In genomic region chr13:37870489-37870845, GRCh38 we compare ENCODE assay signal across 12 cellular contexts. TPM values are rescaled to one million over a fixed set of nuclear protein-coding genes. Genes with fewer than 3 reads are reported as not detected.
DNase-seq lines count a peak whose midpoint lies in the region; ATAC-seq, FAIRE-seq and TF ChIP-seq lines count a peak whose summit lies in the region.
"Had no signal": no experiment of that assay in that cellular context is flagged by ENCODE, and none has a peak within 500 bp of the region (broad histone marks: within the 10 kb centered on the region; RNA-seq: fewer than 3 reads in every experiment).

No MANE protein-coding gene starts in this region.

- FAIRE-seq in H54 (lab: Jason Lieb, UNC), result no peak
- FAIRE-seq: TTC549 had no signal

- no peaks in the 10 kb centered on the region for H3F3A ChIP-seq in neural cell (ENCODE audit: insufficient read depth, low read length, poor library complexity, severe bottlenecking)
- no peaks in the 10 kb centered on the region for H3F3A ChIP-seq in MM.1S (ENCODE audit: insufficient read depth, low read length)

- TF ChIP-seq CTCF in heart left ventricle (IDR thresholded peaks at IDR 0.05) (peak in 1 of 12 donors; percentile 0), neural cell (IDR thresholded peaks at IDR 0.05; ENCODE audit: poor library complexity, severe bottlenecking) (no peak), MM.1S (IDR thresholded peaks at IDR 0.05; ENCODE audit: low read length) (no peak)

- H3K79me2 ChIP-seq in neural cell (replicated peaks; ENCODE audit: insufficient read depth, low read length) (peaks cover 31% of the 10 kb centered on the region), MM.1S (ENCODE audit: low read length) (no peaks in the 10 kb centered on the region)

- intact Hi-C loops in heart left ventricle (cut with DNase I) (loop anchor here in 3 of 10 donors (5.0 to 10.0 kb wide), 2 partner anchors 64 to 352 kb away; no protein-coding TSS in a partner anchor), left cardiac atrium (cut with DNase I) (loop anchor here in 1 of 2 donors (10.0 kb wide), 1 partner anchor 664 kb away; no protein-coding TSS in a partner anchor), aorta (cut with DNase I) (no loop called here)

- no peaks in the 10 kb centered on the region for H3K9me3 ChIP-seq in heart left ventricle
- no peaks in the 10 kb centered on the region for H3K9me3 ChIP-seq in endocrine pancreas (ENCODE audit: control insufficient read depth, low read length)
- no peaks in the 10 kb centered on the region for H3K9me3 ChIP-seq in neural cell (ENCODE audit: low read length)
- H3K9me3 ChIP-seq in aorta (ENCODE audit: control insufficient read depth, low read length), result no peaks in the 10 kb centered on the region
- H3K9me3 ChIP-seq in MM.1S (replicated peaks; ENCODE audit: insufficient read depth, low read length), result no peaks in the 10 kb centered on the region

- H3K9ac ChIP-seq in endocrine pancreas (ENCODE audit: control insufficient read depth, insufficient read depth, low read length), result no peak overlapping the region
- peak overlapping the region; percentile 21 for H3K9ac ChIP-seq in neural cell (ENCODE audit: low read length)
- H3K9ac ChIP-seq in MM.1S (ENCODE audit: low read length), result no peak overlapping the region

- TF ChIP-seq POLR2A in heart left ventricle (IDR thresholded peaks at IDR 0.05) (no peak), H54 (IDR thresholded peaks at IDR 0.05; ENCODE audit: low read depth, low read length) (no peak)

- peak overlapping the region; percentile 37 to 64 (median 52) for H3K4me3 ChIP-seq in heart left ventricle
- peak overlapping the region; percentile 64 for H3K4me3 ChIP-seq in endocrine pancreas (ENCODE audit: control insufficient read depth, insufficient read depth, low read length)
- H3K4me3 ChIP-seq in neural cell (ENCODE audit: low read length), result peak overlapping the region; percentile 79
- H3K4me3 ChIP-seq in aorta (ENCODE audit: low read length in 2 of 2), result peak overlapping the region; percentile 7 to 56
- no peak overlapping the region for H3K4me3 ChIP-seq in MM.1S (ENCODE audit: low read length)

- H3K27ac ChIP-seq in heart left ventricle (no peak overlapping the region), neural cell (ENCODE audit: low read length) (peak overlapping the region; percentile 38), aorta (ENCODE audit: low read depth in 1 of 2, low read length in 2 of 2) (no peak overlapping the region), MM.1S (ENCODE audit: low read length) (no peak overlapping the region)

- H3K36me3 ChIP-seq in heart left ventricle, result no peaks in the 10 kb centered on the region
- no peaks in the 10 kb centered on the region for H3K36me3 ChIP-seq in endocrine pancreas (ENCODE audit: control insufficient read depth, insufficient read depth, low read length)
- no peaks in the 10 kb centered on the region for H3K36me3 ChIP-seq in neural cell (ENCODE audit: insufficient read depth, low read length)
- H3K36me3 ChIP-seq in aorta (ENCODE audit: control insufficient read depth in 1 of 2, insufficient read depth in 2 of 2, low read length in 1 of 2), result no peaks in the 10 kb centered on the region
- no peaks in the 10 kb centered on the region for H3K36me3 ChIP-seq in MM.1S (replicated peaks; ENCODE audit: insufficient read depth, low read length)

- H2AFZ ChIP-seq in neural cell (ENCODE audit: low read depth, low read length) (no peak overlapping the region), MM.1S (ENCODE audit: low read length) (no peak overlapping the region)

- H3K9me2 ChIP-seq in neural cell (ENCODE audit: insufficient read depth, low read length) (no peaks in the 10 kb centered on the region), MM.1S (replicated peaks; ENCODE audit: insufficient read depth, low read length) (no peaks in the 10 kb centered on the region)

- no peak for TF ChIP-seq RAD21 in neural cell (conservative IDR thresholded peaks at IDR 0.05)

- H3K27me3 ChIP-seq in heart left ventricle (peaks cover 0 to 36% (median 8%) of the 10 kb centered on the region in 9 donors), endocrine pancreas (ENCODE audit: control insufficient read depth, insufficient read depth, low read length) (no peaks in the 10 kb centered on the region), neural cell (ENCODE audit: insufficient read depth, low read depth, low read length) (no peaks in the 10 kb centered on the region), aorta (ENCODE audit: control insufficient read depth in 1 of 2, insufficient read depth in 2 of 2, low read length in 1 of 2) (no peaks in the 10 kb centered on the region), MM.1S (replicated peaks; ENCODE audit: insufficient read depth, low read length) (no peaks in the 10 kb centered on the region)

- DNase-seq in heart left ventricle, result no peak
- no peak for DNase-seq in left cardiac atrium
- DNase-seq in aorta, result no peak
- no peak for DNase-seq in MM.1S
- no peak for DNase-seq in H54 (ENCODE audit: insufficient read length, low spot score)
- DNase-seq: GF-D8 had no signal

- peak; percentile 40 for TF ChIP-seq EP300 in neural cell (conservative IDR thresholded peaks at IDR 0.05; ENCODE audit: poor library complexity, severe bottlenecking)

- H4K20me1 ChIP-seq in neural cell (ENCODE audit: insufficient read depth), result no peaks in the 10 kb centered on the region
- no peaks in the 10 kb centered on the region for H4K20me1 ChIP-seq in MM.1S (ENCODE audit: insufficient read depth, low read length)

- H3K4me2 ChIP-seq in neural cell (ENCODE audit: low read length) (peak overlapping the region; percentile 50), MM.1S (ENCODE audit: low read depth, low read length) (no peak overlapping the region)

- WGBS in heart left ventricle, 4 donors, result 54 to 57% (median 56%) methylated on average over 9 of the region's 9 CpGs
- 49 to 58% methylated on average over 9 of the region's 9 CpGs for WGBS in aorta, 2 donors

- ATAC-seq in heart left ventricle (no peak), left cardiac atrium (no peak), aorta (ENCODE audit: low FRiP score) (peak; percentile 16), GM19023 (IDR thresholded peaks at IDR 0.05; ENCODE audit: unreplicated experiment) (no peak)

- peaks cover 0 to 12% (median 0%) of the 10 kb centered on the region in 12 donors for H3K4me1 ChIP-seq in heart left ventricle
- peaks cover 5% of the 10 kb centered on the region for H3K4me1 ChIP-seq in endocrine pancreas (ENCODE audit: control insufficient read depth, insufficient read depth, low read length)
- peaks cover 0 to 2% of the 10 kb centered on the region in 2 donors for H3K4me1 ChIP-seq in aorta (ENCODE audit: control insufficient read depth in 1 of 2, insufficient read depth in 2 of 2, low read length in 2 of 2)
- no peaks in the 10 kb centered on the region for H3K4me1 ChIP-seq in MM.1S (ENCODE audit: low read length)

TF ChIP-seq in neural cell, 6 proteins besides CTCF, POLR2A, EP300 and RAD21:
- TF ChIP-seq MXI1 (conservative IDR thresholded peaks at IDR 0.05; ENCODE audit: poor library complexity, severe bottlenecking) (no peak), TAF1 (IDR thresholded peaks at IDR 0.05; ENCODE audit: low read depth) (peak; percentile 3), POLR2AphosphoS5 (IDR thresholded peaks at IDR 0.05) (no peak), SMC3 (conservative IDR thresholded peaks at IDR 0.05; ENCODE audit: poor library complexity) (peak; percentile 75)

RNA-seq across cellular contexts. Expression of gene TRPC4, which starts 0.9 kb away (rescaled TPM):
- total RNA-seq in heart left ventricle (1 to 10 TPM in 4 of 9 donors, under 1 TPM in 5; 0.25 to 2.5 (median 0.85) TPM), left cardiac atrium (1 to 10 TPM; 1.3 to 1.4 TPM), aorta (1 to 10 TPM; 1.3 to 4.3 TPM)
- polyA plus RNA-seq in heart left ventricle (under 1 TPM; 0.38 to 0.50 TPM), neural cell (8.8 and 10.0 TPM in 2 replicates), aorta (10 to 100 TPM in 1 of 2 donors, 1 to 10 TPM in 1; 2.6 to 11.3 TPM)
- polyA minus RNA-seq in neural cell, result 39.4 and 47.7 TPM in 2 replicates
- total RNA-seq: activated T-helper 17 cell treated with anti-CD3 and anti-CD28 coated beads, Interleukin-2, amount 50 U/mL, for 72 hours; HT-29 had no signal
